In the genomic region with DNA sequence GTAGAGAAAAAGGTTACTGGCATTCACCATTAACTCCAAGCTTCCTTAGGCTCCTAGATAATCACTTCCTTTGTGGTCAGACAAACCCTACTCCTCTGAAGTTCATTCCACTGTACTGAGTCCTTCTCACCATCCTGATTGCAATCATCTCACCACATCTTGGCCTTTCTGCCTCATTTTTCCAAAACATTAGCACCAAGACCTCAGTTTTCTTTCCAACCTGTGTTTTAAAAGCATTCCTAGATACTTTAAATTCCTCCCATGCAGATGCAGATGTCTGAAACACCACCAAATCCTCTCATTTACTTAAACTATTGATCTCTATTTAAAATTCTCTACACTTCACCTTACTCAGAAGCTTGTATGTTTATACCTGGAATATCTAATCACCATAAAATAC, we compare ENCODE assay signal across 1 cellular context.
TF ChIP-seq lines count a peak whose summit lies in the region.

No MANE protein-coding gene starts in this region.

TF ChIP-seq in WTC11, 78 proteins besides CTCF, POLR2A, EP300 and RAD21 (continued from another document):
- TF ChIP-seq, protein P1, sequence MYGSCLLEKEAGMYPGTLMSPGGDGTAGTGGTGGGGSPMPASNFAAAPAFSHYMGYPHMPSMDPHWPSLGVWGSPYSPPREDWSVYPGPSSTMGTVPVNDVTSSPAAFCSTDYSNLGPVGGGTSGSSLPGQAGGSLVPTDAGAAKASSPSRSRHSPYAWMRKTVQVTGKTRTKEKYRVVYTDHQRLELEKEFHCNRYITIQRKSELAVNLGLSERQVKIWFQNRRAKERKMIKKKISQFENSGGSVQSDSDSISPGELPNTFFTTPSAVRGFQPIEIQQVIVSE (CRISPR knock-in tag; IDR thresholded peaks at IDR 0.05; ENCODE audit: borderline replicate concordance) = no peak
- TF ChIP-seq, protein P2, sequence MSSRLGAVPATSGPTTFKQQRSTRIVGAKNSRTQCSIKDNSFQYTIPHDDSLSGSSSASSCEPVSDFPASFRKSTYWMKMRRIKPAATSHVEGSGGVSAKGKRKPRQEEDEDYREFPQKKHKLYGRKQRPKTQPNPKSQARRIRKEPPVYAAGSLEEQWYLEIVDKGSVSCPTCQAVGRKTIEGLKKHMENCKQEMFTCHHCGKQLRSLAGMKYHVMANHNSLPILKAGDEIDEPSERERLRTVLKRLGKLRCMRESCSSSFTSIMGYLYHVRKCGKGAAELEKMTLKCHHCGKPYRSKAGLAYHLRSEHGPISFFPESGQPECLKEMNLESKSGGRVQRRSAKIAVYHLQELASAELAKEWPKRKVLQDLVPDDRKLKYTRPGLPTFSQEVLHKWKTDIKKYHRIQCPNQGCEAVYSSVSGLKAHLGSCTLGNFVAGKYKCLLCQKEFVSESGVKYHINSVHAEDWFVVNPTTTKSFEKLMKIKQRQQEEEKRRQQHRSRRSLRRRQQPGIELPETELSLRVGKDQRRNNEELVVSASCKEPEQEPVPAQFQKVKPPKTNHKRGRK (CRISPR knock-in tag; IDR thresholded peaks at IDR 0.05; ENCODE audit: borderline replicate concordance) = no peak
- no peak for TF ChIP-seq CBFB (CRISPR knock-in tag; IDR thresholded peaks at IDR 0.05; ENCODE audit: low read depth)
- TF ChIP-seq, protein P3, sequence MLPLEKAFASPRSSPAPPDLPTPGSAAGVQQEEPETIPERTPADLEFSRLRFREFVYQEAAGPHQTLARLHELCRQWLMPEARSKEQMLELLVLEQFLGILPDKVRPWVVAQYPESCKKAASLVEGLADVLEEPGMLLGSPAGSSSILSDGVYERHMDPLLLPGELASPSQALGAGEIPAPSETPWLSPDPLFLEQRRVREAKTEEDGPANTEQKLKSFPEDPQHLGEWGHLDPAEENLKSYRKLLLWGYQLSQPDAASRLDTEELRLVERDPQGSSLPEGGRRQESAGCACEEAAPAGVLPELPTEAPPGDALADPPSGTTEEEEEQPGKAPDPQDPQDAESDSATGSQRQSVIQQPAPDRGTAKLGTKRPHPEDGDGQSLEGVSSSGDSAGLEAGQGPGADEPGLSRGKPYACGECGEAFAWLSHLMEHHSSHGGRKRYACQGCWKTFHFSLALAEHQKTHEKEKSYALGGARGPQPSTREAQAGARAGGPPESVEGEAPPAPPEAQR (CRISPR knock-in tag; IDR thresholded peaks at IDR 0.05) = no peak
- TF ChIP-seq, protein P4, sequence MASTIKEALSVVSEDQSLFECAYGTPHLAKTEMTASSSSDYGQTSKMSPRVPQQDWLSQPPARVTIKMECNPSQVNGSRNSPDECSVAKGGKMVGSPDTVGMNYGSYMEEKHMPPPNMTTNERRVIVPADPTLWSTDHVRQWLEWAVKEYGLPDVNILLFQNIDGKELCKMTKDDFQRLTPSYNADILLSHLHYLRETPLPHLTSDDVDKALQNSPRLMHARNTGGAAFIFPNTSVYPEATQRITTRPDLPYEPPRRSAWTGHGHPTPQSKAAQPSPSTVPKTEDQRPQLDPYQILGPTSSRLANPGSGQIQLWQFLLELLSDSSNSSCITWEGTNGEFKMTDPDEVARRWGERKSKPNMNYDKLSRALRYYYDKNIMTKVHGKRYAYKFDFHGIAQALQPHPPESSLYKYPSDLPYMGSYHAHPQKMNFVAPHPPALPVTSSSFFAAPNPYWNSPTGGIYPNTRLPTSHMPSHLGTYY (CRISPR knock-in tag; IDR thresholded peaks at IDR 0.05) = no peak
- no peak for TF ChIP-seq CREB1 (CRISPR knock-in tag; IDR thresholded peaks at IDR 0.05)
- TF ChIP-seq, protein P5, sequence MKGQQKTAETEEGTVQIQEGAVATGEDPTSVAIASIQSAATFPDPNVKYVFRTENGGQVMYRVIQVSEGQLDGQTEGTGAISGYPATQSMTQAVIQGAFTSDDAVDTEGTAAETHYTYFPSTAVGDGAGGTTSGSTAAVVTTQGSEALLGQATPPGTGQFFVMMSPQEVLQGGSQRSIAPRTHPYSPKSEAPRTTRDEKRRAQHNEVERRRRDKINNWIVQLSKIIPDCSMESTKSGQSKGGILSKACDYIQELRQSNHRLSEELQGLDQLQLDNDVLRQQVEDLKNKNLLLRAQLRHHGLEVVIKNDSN (CRISPR knock-in tag; IDR thresholded peaks at IDR 0.05) = no peak
